In the genomic region with DNA sequence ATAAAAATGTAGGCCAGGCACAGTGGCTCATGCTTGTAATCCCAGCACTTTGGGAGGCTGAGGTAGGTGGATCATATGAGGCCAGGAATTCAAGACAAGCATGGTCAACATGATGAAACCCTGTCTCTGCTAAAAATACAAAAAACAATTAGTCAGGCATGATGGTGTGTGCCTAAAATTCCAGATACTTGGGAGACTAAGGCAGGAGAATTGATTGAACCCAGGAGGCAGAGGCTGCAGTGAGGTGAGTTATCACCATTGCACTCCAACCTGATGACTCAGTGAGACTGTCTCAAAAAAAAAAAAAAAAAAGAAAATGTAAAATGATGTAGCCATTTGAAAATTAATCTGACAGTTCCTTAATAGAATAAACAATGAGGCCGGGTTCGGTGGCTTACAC, we compare ENCODE assay signal across 21 cellular contexts.
DNase-seq lines count a peak whose midpoint lies in the region; ATAC-seq and TF ChIP-seq lines count a peak whose summit lies in the region.
"Had no signal": no experiment of that assay in that cellular context is flagged by ENCODE, and none has a peak within 500 bp of the region (broad histone marks: within the 10 kb centered on the region; RNA-seq: fewer than 3 reads in every experiment).

No MANE protein-coding gene starts in this region.

- ATAC-seq in CD8-positive, alpha-beta T cell, result no peak
- no peak for ATAC-seq in GM19463 (IDR thresholded peaks at IDR 0.05; ENCODE audit: unreplicated experiment)
- ATAC-seq: Right ventricle myocardium inferior had no signal

- CTCF ChIA-PET in CD8-positive, alpha-beta T cell (lab: Charles Lee), result interaction anchor here (0.7 kb wide), 1 partner anchor 35 kb away, joined by 3 read pairs; no protein-coding TSS in a partner anchor

- no peaks in the 10 kb centered on the region for H3K27me3 ChIP-seq in CD8-positive, alpha-beta T cell (ENCODE audit: insufficient read depth, low read length)
- H3K27me3 ChIP-seq: Peyer's patch, SJSA1 had no signal

- H3K27ac Mint-ChIP-seq in CD8-positive, alpha-beta T cell, result peak overlapping the region; percentile 52
- H3K27ac Mint-ChIP-seq: CD4-positive, CD25-positive, alpha-beta regulatory T cell had no signal

- H3K36me3 Mint-ChIP-seq in CD8-positive, alpha-beta T cell, result peaks cover 61% of the 10 kb centered on the region
- H3K36me3 Mint-ChIP-seq: CD4-positive, CD25-positive, alpha-beta regulatory T cell had no signal

- no peaks in the 10 kb centered on the region for H3K27me3 Mint-ChIP-seq in CD8-positive, alpha-beta T cell (ENCODE audit: low read depth)
- H3K27me3 Mint-ChIP-seq: CD4-positive, CD25-positive, alpha-beta regulatory T cell had no signal

- peaks cover 2% of the 10 kb centered on the region for H3K9me3 Mint-ChIP-seq in CD8-positive, alpha-beta T cell
- H3K9me3 Mint-ChIP-seq: CD4-positive, CD25-positive, alpha-beta regulatory T cell had no signal

- H3K4me3 ChIP-seq in CD8-positive, alpha-beta T cell (ENCODE audit: low read depth, low read length), result no peak overlapping the region
- H3K4me3 ChIP-seq: Peyer's patch, SJSA1 had no signal

- peaks cover 3% of the 10 kb centered on the region for H3K36me3 ChIP-seq in CD8-positive, alpha-beta T cell (ENCODE audit: insufficient read depth, low read length)
- H3K36me3 ChIP-seq: Peyer's patch, SJSA1 had no signal

- no peaks in the 10 kb centered on the region for H3K9me3 ChIP-seq in CD8-positive, alpha-beta T cell (ENCODE audit: low read length)
- H3K9me3 ChIP-seq: Peyer's patch, SJSA1 had no signal

- no peak for TF ChIP-seq CTCF in CD8-positive, alpha-beta T cell (IDR thresholded peaks at IDR 0.05)

- POLR2A ChIA-PET in CD8-positive, alpha-beta T cell (lab: Charles Lee), result no interaction called here

- intact Hi-C loops in CD8-positive, alpha-beta T cell (cut with DNase I, micrococcal nuclease), result no loop called here

- no peaks in the 10 kb centered on the region for H3K4me1 ChIP-seq in CD8-positive, alpha-beta T cell (ENCODE audit: insufficient read depth, low read length)
- H3K4me1 ChIP-seq: Peyer's patch, SJSA1 had no signal

- H3K4me3 Mint-ChIP-seq in CD8-positive, alpha-beta T cell, result no peak overlapping the region
- H3K4me3 Mint-ChIP-seq: CD4-positive, CD25-positive, alpha-beta regulatory T cell had no signal

- peaks cover 19% of the 10 kb centered on the region for H3K4me1 Mint-ChIP-seq in CD8-positive, alpha-beta T cell (ENCODE audit: low read depth)

- no peak overlapping the region for H3K27ac ChIP-seq in CD8-positive, alpha-beta T cell (ENCODE audit: low read depth, low read length)
- H3K27ac ChIP-seq: Peyer's patch, SJSA1 had no signal

- DNase-seq in CD8-positive, alpha-beta T cell, result no peak
- DNase-seq in HCEC 1CT (peak; percentile 17), amniotic epithelial cell (ENCODE audit: low read depth) (peak; percentile 38), kidney glomerular epithelial cell (lab: John Stamatoyannopoulos, UW) (peak; percentile 6), NCI-H1092 (lab: John Stamatoyannopoulos, UW) (no peak), KG1 (lab: John Stamatoyannopoulos, UW) (no peak), NCI-H187 (lab: John Stamatoyannopoulos, UW) (no peak)
- DNase-seq: CD4-positive, CD25-positive, alpha-beta regulatory T cell; COR-L47; DMS79 treated with DMSO at 0.1 percent for 48 hours; NCI-H1105; NCI-H146; NCI-H2029 treated with DMSO at 0.1 percent for 48 hours; NCI-H2171; NCI-H345; NCI-H524; NCI-H82; Peyer's patch had no signal

Comparison
In these comparisons a context has a peak if more than half of its experiments do, and no peak if none do; other contexts are left out.
1. DNase-seq: peak in HCEC 1CT (single experiment), amniotic epithelial cell (single experiment) and kidney glomerular epithelial cell (single experiment); none in CD8-positive, alpha-beta T cell (0 of 7), NCI-H1092 (single experiment), KG1 (single experiment) and NCI-H187 (0 of 2).